10 cellular contexts compared by ENCODE assay signal in genomic region chr11:88813233-88813915, GRCh38.
A peak's percentile ranks its signal among the peaks of the same experiment; 100 is the strongest.
DNase-seq lines count a peak whose midpoint lies in the region; ATAC-seq lines count a peak whose summit lies in the region.
"Had no signal": no experiment of that assay in that cellular context is flagged by ENCODE, and none has a peak within 500 bp of the region (broad histone marks: within the 10 kb centered on the region; RNA-seq: fewer than 3 reads in every experiment).

No MANE protein-coding gene starts in this region.

- POLR2A ChIA-PET in activated naive CD8-positive, alpha-beta T cell treated with anti-CD3 and anti-CD28 coated beads, Interleukin-2, amount 10 ng/mL, durations not matched to agents 7 days and 5 days (lab: Charles Lee), result no interaction called here

- peaks cover 1% of the 10 kb centered on the region for H3K36me3 Mint-ChIP-seq in activated naive CD8-positive, alpha-beta T cell treated with anti-CD3 and anti-CD28 coated beads, Interleukin-2, amount 10 ng/mL, durations not matched to agents 7 days and 5 days
- H3K36me3 Mint-ChIP-seq in activated naive CD8-positive, alpha-beta T cell treated with anti-CD3 and anti-CD28 coated beads for 36 hours, result no peaks in the 10 kb centered on the region
- no peaks in the 10 kb centered on the region for H3K36me3 Mint-ChIP-seq in stimulated activated effector memory CD8-positive, alpha-beta T cell treated with anti-CD3 and anti-CD28 coated beads, Interleukin-12 subunit alpha, Interleukin-12 subunit beta, amount 100 ng/mL, for 72 hours

- H3K4me3 Mint-ChIP-seq in activated naive CD8-positive, alpha-beta T cell treated with anti-CD3 and anti-CD28 coated beads, Interleukin-2, amount 10 ng/mL, durations not matched to agents 7 days and 5 days, result peak overlapping the region; percentile 31
- no peak overlapping the region for H3K4me3 Mint-ChIP-seq in activated naive CD8-positive, alpha-beta T cell treated with anti-CD3 and anti-CD28 coated beads for 36 hours
- H3K4me3 Mint-ChIP-seq in stimulated activated effector memory CD8-positive, alpha-beta T cell treated with anti-CD3 and anti-CD28 coated beads, Interleukin-12 subunit alpha, Interleukin-12 subunit beta, amount 100 ng/mL, for 72 hours, result no peak overlapping the region

- peaks cover 4% of the 10 kb centered on the region for H3K4me1 Mint-ChIP-seq in activated naive CD8-positive, alpha-beta T cell treated with anti-CD3 and anti-CD28 coated beads, Interleukin-2, amount 10 ng/mL, durations not matched to agents 7 days and 5 days
- H3K4me1 Mint-ChIP-seq in activated naive CD8-positive, alpha-beta T cell treated with anti-CD3 and anti-CD28 coated beads for 36 hours, result peaks cover 10% of the 10 kb centered on the region
- H3K4me1 Mint-ChIP-seq in stimulated activated effector memory CD8-positive, alpha-beta T cell treated with anti-CD3 and anti-CD28 coated beads, Interleukin-12 subunit alpha, Interleukin-12 subunit beta, amount 100 ng/mL, for 72 hours, result no peaks in the 10 kb centered on the region

- H3K27ac Mint-ChIP-seq in activated naive CD8-positive, alpha-beta T cell treated with anti-CD3 and anti-CD28 coated beads, Interleukin-2, amount 10 ng/mL, durations not matched to agents 7 days and 5 days, result peak overlapping the region; percentile 27
- H3K27ac Mint-ChIP-seq in activated naive CD8-positive, alpha-beta T cell treated with anti-CD3 and anti-CD28 coated beads for 36 hours, result no peak overlapping the region
- no peak overlapping the region for H3K27ac Mint-ChIP-seq in stimulated activated effector memory CD8-positive, alpha-beta T cell treated with anti-CD3 and anti-CD28 coated beads, Interleukin-12 subunit alpha, Interleukin-12 subunit beta, amount 100 ng/mL, for 72 hours

- no peak for ATAC-seq in activated naive CD8-positive, alpha-beta T cell treated with anti-CD3 and anti-CD28 coated beads, Interleukin-2, amount 10 ng/mL, durations not matched to agents 7 days and 5 days (ENCODE audit: low read depth)
- ATAC-seq in GM21737 (IDR thresholded peaks at IDR 0.05; ENCODE audit: unreplicated experiment), result peak; percentile 79
- ATAC-seq in HG03159 (IDR thresholded peaks at IDR 0.05; ENCODE audit: unreplicated experiment), result peak; percentile 95
- peak; percentile 51 for ATAC-seq in stimulated activated effector memory CD8-positive, alpha-beta T cell treated with anti-CD3 and anti-CD28 coated beads, Interleukin-12 subunit alpha, Interleukin-12 subunit beta, amount 100 ng/mL, for 72 hours

- H3K27me3 Mint-ChIP-seq in activated naive CD8-positive, alpha-beta T cell treated with anti-CD3 and anti-CD28 coated beads, Interleukin-2, amount 10 ng/mL, durations not matched to agents 7 days and 5 days, result no peaks in the 10 kb centered on the region
- H3K27me3 Mint-ChIP-seq in activated naive CD8-positive, alpha-beta T cell treated with anti-CD3 and anti-CD28 coated beads for 36 hours, result no peaks in the 10 kb centered on the region

- peaks cover 6% of the 10 kb centered on the region for H3K9me3 Mint-ChIP-seq in activated naive CD8-positive, alpha-beta T cell treated with anti-CD3 and anti-CD28 coated beads, Interleukin-2, amount 10 ng/mL, durations not matched to agents 7 days and 5 days
- H3K9me3 Mint-ChIP-seq in activated naive CD8-positive, alpha-beta T cell treated with anti-CD3 and anti-CD28 coated beads for 36 hours, result peaks cover 2% of the 10 kb centered on the region
- H3K9me3 Mint-ChIP-seq in stimulated activated effector memory CD8-positive, alpha-beta T cell treated with anti-CD3 and anti-CD28 coated beads, Interleukin-12 subunit alpha, Interleukin-12 subunit beta, amount 100 ng/mL, for 72 hours, result peaks cover 4% of the 10 kb centered on the region

- DNase-seq in activated naive CD8-positive, alpha-beta T cell treated with anti-CD3 and anti-CD28 coated beads, Interleukin-2, amount 10 ng/mL, durations not matched to agents 7 days and 5 days, result no peak
- no peak for DNase-seq in activated naive CD8-positive, alpha-beta T cell treated with anti-CD3 and anti-CD28 coated beads for 36 hours
- DNase-seq in stimulated activated effector memory CD8-positive, alpha-beta T cell treated with anti-CD3 and anti-CD28 coated beads, Interleukin-12 subunit alpha, Interleukin-12 subunit beta, amount 100 ng/mL, for 72 hours (ENCODE audit: low spot score in 2 of 2), result no peak
- no peak for DNase-seq in NCI-H1048 (lab: John Stamatoyannopoulos, UW)
- DNase-seq in T1000 (lab: John Stamatoyannopoulos, UW), result no peak
- no peak for DNase-seq in hepatic stellate cell (ENCODE audit: low spot score)
- DNase-seq: activated effector memory CD4-positive, alpha-beta T cell treated with Interleukin-2 at 50 U/mL for 16 hours; NCI-H1417 had no signal
